Comparison of ENCODE assay signal across 21 cellular contexts in genomic region chr6:104612541-104612940, GRCh38.
DNase-seq lines count a peak whose midpoint lies in the region; ATAC-seq, FAIRE-seq and TF ChIP-seq lines count a peak whose summit lies in the region.
"Had no signal": no experiment of that assay in that cellular context is flagged by ENCODE, and none has a peak within 500 bp of the region (broad histone marks: within the 10 kb centered on the region; RNA-seq: fewer than 3 reads in every experiment).

No MANE protein-coding gene starts in this region.

- peak overlapping the region; percentile 87 for H3K27ac Mint-ChIP-seq in mesothelial cell of epicardium
- H3K27ac Mint-ChIP-seq in immature natural killer cell = no peak overlapping the region
- H3K27ac Mint-ChIP-seq: CD14-positive monocyte; CD4-positive, alpha-beta memory T cell; HFFc6; IgD-negative memory B cell had no signal

- H4K20me1 ChIP-seq in HepG2 (ENCODE audit: insufficient read depth, low read length) (no peaks in the 10 kb centered on the region), GM12878 (ENCODE audit: control insufficient read depth, insufficient read depth) (no peaks in the 10 kb centered on the region)
- H4K20me1 ChIP-seq: BLaER1 had no signal

- H3K4me2 ChIP-seq in HepG2 (ENCODE audit: low read depth, low read length) (no peak overlapping the region), GM12878 (ENCODE audit: control insufficient read depth, insufficient read depth) (no peak overlapping the region)
- H3K4me2 ChIP-seq: BLaER1 had no signal

- RAD21 ChIA-PET in GM12878 (lab: Charles Lee; ENCODE audit: unreplicated experiment) = no interaction called here

- H3K9ac ChIP-seq in HepG2 (ENCODE audit: insufficient read depth, low read depth, low read length) (no peak overlapping the region), GM12878 (ENCODE audit: control insufficient read depth, insufficient read depth, low read length) (no peak overlapping the region)
- H3K9ac ChIP-seq: BLaER1 had no signal

- no peak for TF ChIP-seq EP300 in HepG2 (IDR thresholded peaks at IDR 0.05; ENCODE audit: low read depth in 2 of 2, low read length in 2 of 2)
- TF ChIP-seq EP300 in HepG2 (CRISPR knock-in tag; IDR thresholded peaks at IDR 0.05; ENCODE audit: borderline replicate concordance) = no peak
- TF ChIP-seq EP300 in GM12878 (IDR thresholded peaks at IDR 0.05; ENCODE audit: borderline replicate concordance in 1 of 2, control insufficient read depth in 1 of 2, low read depth in 2 of 2, low read length in 2 of 2) = no peak

- H3K27me3 Mint-ChIP-seq in mesothelial cell of epicardium (ENCODE audit: low read depth) (no peaks in the 10 kb centered on the region), immature natural killer cell (ENCODE audit: low read depth in 3 of 3) (peaks cover 0 to 3% (median 1%) of the 10 kb centered on the region in 3 donors)

- no peak overlapping the region for H3K4me3 ChIP-seq in HepG2 (replicated peaks in 1 of 3; ENCODE audit: insufficient read depth in 1 of 3, low read depth in 2 of 3, low read length in 3 of 3)
- no peak overlapping the region for H3K4me3 ChIP-seq in right lobe of liver
- H3K4me3 ChIP-seq in GM12878 = no peak overlapping the region
- no peak overlapping the region for H3K4me3 ChIP-seq in MG63
- H3K4me3 ChIP-seq: BLaER1 had no signal

- CTCF ChIA-PET in HepG2 (lab: Yijun Ruan, JAX; ENCODE audit: low intra/inter-chr PET ratio, low total read pairs) = no interaction called here
- CTCF ChIA-PET in GM12878 (lab: Yijun Ruan, JAX) = no interaction called here

- in situ Hi-C loops in HepG2 (cut with HindIII; ENCODE audit: extremely low pct_ligation_motif_present, low pct_unique_long_range_greater_than_20kb) (no loop called here), GM12878 (cut with MboI) (no loop called here)

- no peaks in the 10 kb centered on the region for H3K36me3 ChIP-seq in HepG2 (replicated peaks in 1 of 2; ENCODE audit: control insufficient read depth in 1 of 2, insufficient read depth in 2 of 2, low read length in 2 of 2)
- no peaks in the 10 kb centered on the region for H3K36me3 ChIP-seq in right lobe of liver
- no peaks in the 10 kb centered on the region for H3K36me3 ChIP-seq in GM12878 (ENCODE audit: control insufficient read depth in 2 of 2, insufficient read depth in 2 of 2, low read length in 1 of 2)
- H3K36me3 ChIP-seq in MG63 = no peaks in the 10 kb centered on the region
- H3K36me3 ChIP-seq: BLaER1 had no signal

- H3K36me3 Mint-ChIP-seq in mesothelial cell of epicardium (peaks cover 5% of the 10 kb centered on the region), immature natural killer cell (no peaks in the 10 kb centered on the region)
- H3K36me3 Mint-ChIP-seq: CD14-positive monocyte; CD4-positive, alpha-beta memory T cell; IgD-negative memory B cell had no signal

- no peaks in the 10 kb centered on the region; a peak in 1 of 5 replicates for H3K27me3 ChIP-seq in HepG2 (ENCODE audit: control insufficient read depth in 1 of 2, insufficient read depth in 2 of 2, low read length in 2 of 2)
- no peaks in the 10 kb centered on the region for H3K27me3 ChIP-seq in right lobe of liver
- no peaks in the 10 kb centered on the region for H3K27me3 ChIP-seq in GM12878 (replicated peaks in 1 of 2; ENCODE audit: control insufficient read depth in 2 of 2, insufficient read depth in 2 of 2, low read length in 1 of 2)
- H3K27me3 ChIP-seq in MG63 = no peaks in the 10 kb centered on the region
- H3K27me3 ChIP-seq: BLaER1 had no signal

- intact Hi-C loops in HepG2 (cut with micrococcal nuclease; ENCODE audit: unreplicated experiment) = no loop called here
- intact Hi-C loops in right lobe of liver (cut with DNase I) = no loop called here
- intact Hi-C loops in GM12878 (cut with micrococcal nuclease; ENCODE audit: unreplicated experiment) = no loop called here

- ATAC-seq in HepG2 = no peak
- no peak for ATAC-seq in right lobe of liver
- ATAC-seq in GM12878 = no peak
- ATAC-seq in HG03196 (IDR thresholded peaks at IDR 0.05; ENCODE audit: unreplicated experiment) = no peak
- ATAC-seq: HCT116 had no signal

- H3K27ac ChIP-seq in HepG2 (ENCODE audit: extremely low read length, insufficient read depth, low read length) (no peak overlapping the region), right lobe of liver (no peak overlapping the region), GM12878 (ENCODE audit: control insufficient read depth, insufficient read depth) (no peak overlapping the region)
- H3K27ac ChIP-seq: BLaER1 had no signal

- H3K79me2 ChIP-seq in HepG2 (ENCODE audit: insufficient read depth, low read length) (no peaks in the 10 kb centered on the region), GM12878 (ENCODE audit: control insufficient read depth, insufficient read depth, low read length) (no peaks in the 10 kb centered on the region)

- SMC1A ChIA-PET in GM12878 (lab: Charles Lee; ENCODE audit: uncharacterized antibody, unreplicated experiment) = no interaction called here

- no peak overlapping the region for H2AFZ ChIP-seq in HepG2 (ENCODE audit: low read length)
- H2AFZ ChIP-seq in GM12878 (ENCODE audit: control insufficient read depth, low read depth, low read length) = no peak overlapping the region

- BruUV-seq in HepG2 (replicated peaks; lab: Mats Ljungman, UMichigan) (no TSS peak), GM12878 (replicated peaks; lab: Mats Ljungman, UMichigan) (no TSS peak)

- POLR2A ChIA-PET in HepG2 (lab: Yijun Ruan, JAX) (no interaction called here), GM12878 (lab: Charles Lee) (no interaction called here)

- FAIRE-seq in HepG2 (lab: Jason Lieb, UNC) = no peak
- no peak for FAIRE-seq in GM12878 (lab: Jason Lieb, UNC)
- FAIRE-seq: HTR-8/SVneo had no signal

- H3K9me3 Mint-ChIP-seq in mesothelial cell of epicardium (peaks cover 11% of the 10 kb centered on the region), immature natural killer cell (peaks cover 0 to 2% (median 0%) of the 10 kb centered on the region in 6 donors)
- H3K9me3 Mint-ChIP-seq: HFFc6 had no signal

- H3K4me1 ChIP-seq in HepG2 (ENCODE audit: insufficient read depth, low read length) (peaks cover 7% of the 10 kb centered on the region; the same call in 1 of the 2 replicates), right lobe of liver (no peaks in the 10 kb centered on the region), GM12878 (ENCODE audit: control insufficient read depth, insufficient read depth, low read length) (no peaks in the 10 kb centered on the region)
- H3K4me1 ChIP-seq: BLaER1 had no signal

- H3K9me3 ChIP-seq in HepG2 (ENCODE audit: low read length) (no peaks in the 10 kb centered on the region), right lobe of liver (no peaks in the 10 kb centered on the region), GM12878 (replicated peaks; ENCODE audit: control insufficient read depth, insufficient read depth, low read length) (no peaks in the 10 kb centered on the region), MG63 (no peaks in the 10 kb centered on the region)
- H3K9me3 ChIP-seq: BLaER1 had no signal

- H3K4me3 Mint-ChIP-seq in mesothelial cell of epicardium (no peak overlapping the region), immature natural killer cell (no peak overlapping the region)
- H3K4me3 Mint-ChIP-seq: CD14-positive monocyte; CD4-positive, alpha-beta memory T cell; HFFc6; IgD-negative memory B cell had no signal

- H3K4me1 Mint-ChIP-seq in mesothelial cell of epicardium (peaks cover 28% of the 10 kb centered on the region), immature natural killer cell (no peaks in the 10 kb centered on the region)
- H3K4me1 Mint-ChIP-seq: CD14-positive monocyte, IgD-negative memory B cell had no signal

- no peak for TF ChIP-seq CTCF in HepG2 (CRISPR knock-in tag; IDR thresholded peaks at IDR 0.05)
- TF ChIP-seq CTCF in right lobe of liver (IDR thresholded peaks at IDR 0.05) = no peak
- TF ChIP-seq CTCF in GM12878 (IDR thresholded peaks at IDR 0.05 in 2 of 3, conservative IDR thresholded peaks at IDR 0.05 in 1 of 3; ENCODE audit: control insufficient read depth in 2 of 3, extremely low read depth in 1 of 3, insufficient read depth in 1 of 3, low read depth in 3 of 3, low read length in 3 of 3) = no peak
- TF ChIP-seq CTCF in mesothelial cell of epicardium (IDR thresholded peaks at IDR 0.05; ENCODE audit: unreplicated experiment) = no peak

- TF ChIP-seq POLR2A in HepG2 (IDR thresholded peaks at IDR 0.05; ENCODE audit: insufficient read depth in 1 of 2, low read depth in 2 of 2, low read length in 2 of 2) (no peak), right lobe of liver (IDR thresholded peaks at IDR 0.05) (no peak), GM12878 (IDR thresholded peaks at IDR 0.05; ENCODE audit: low read depth, low read length) (no peak)

- DNase-seq in HepG2 (ENCODE audit: low spot score) (no peak), right lobe of liver (no peak), GM12878 (ENCODE audit: low read depth, low spot score) (no peak), mesothelial cell of epicardium (ENCODE audit: low spot score in 2 of 2, unreplicated experiment in 2 of 2) (no peak), MG63 (no peak), immature natural killer cell (no peak), NCI-H1105 (lab: John Stamatoyannopoulos, UW) (no peak)
- DNase-seq: 8988T; Calu3; CD4-positive, alpha-beta memory T cell; DMS79 treated with DMSO at 0.1 percent for 48 hours; GF-D8; GOT3; H7; HFFc6 had no signal

- 0% methylated on average over 1 of the region's 1 CpG for WGBS in HepG2 (ENCODE audit: low lambda C conversion rate)
- 92% methylated on average over 1 of the region's 1 CpG for WGBS in right lobe of liver (ENCODE audit: insufficient coverage, low coverage, low lambda C conversion rate, missing lambda C conversion rate)
- 52% methylated on average over 1 of the region's 1 CpG for WGBS in GM12878 (ENCODE audit: insufficient coverage, insufficient replicate concordance, low lambda C conversion rate, missing lambda C conversion rate)

- no peak for TF ChIP-seq RAD21 in HepG2 (CRISPR knock-in tag; IDR thresholded peaks at IDR 0.05)
- TF ChIP-seq RAD21 in GM12878 (IDR thresholded peaks at IDR 0.05; ENCODE audit: insufficient read depth, low read depth, low read length) = no peak

TF ChIP-seq in GM12878, 131 proteins besides CTCF, POLR2A, EP300 and RAD21 (continues in another document):
- TF ChIP-seq RAD51 (IDR thresholded peaks at IDR 0.05) = peak; percentile 64; the same call in 1 of the 2 replicates
- TF ChIP-seq ZBED1 (IDR thresholded peaks at IDR 0.05; ENCODE audit: borderline replicate concordance) = no peak
- no peak for TF ChIP-seq CREM (IDR thresholded peaks at IDR 0.05; ENCODE audit: low read depth)

Comparison
In these comparisons a context has a peak if more than half of its experiments do, and no peak if none do; other contexts are left out.
1. Of the 75 proteins assayed by ChIP-seq in both HepG2 and GM12878: peak only in HepG2: none; only in GM12878: none; in both: RAD51; in neither: 72; mixed calls (peak in some experiments, not most) for 2.